In the genomic region with DNA sequence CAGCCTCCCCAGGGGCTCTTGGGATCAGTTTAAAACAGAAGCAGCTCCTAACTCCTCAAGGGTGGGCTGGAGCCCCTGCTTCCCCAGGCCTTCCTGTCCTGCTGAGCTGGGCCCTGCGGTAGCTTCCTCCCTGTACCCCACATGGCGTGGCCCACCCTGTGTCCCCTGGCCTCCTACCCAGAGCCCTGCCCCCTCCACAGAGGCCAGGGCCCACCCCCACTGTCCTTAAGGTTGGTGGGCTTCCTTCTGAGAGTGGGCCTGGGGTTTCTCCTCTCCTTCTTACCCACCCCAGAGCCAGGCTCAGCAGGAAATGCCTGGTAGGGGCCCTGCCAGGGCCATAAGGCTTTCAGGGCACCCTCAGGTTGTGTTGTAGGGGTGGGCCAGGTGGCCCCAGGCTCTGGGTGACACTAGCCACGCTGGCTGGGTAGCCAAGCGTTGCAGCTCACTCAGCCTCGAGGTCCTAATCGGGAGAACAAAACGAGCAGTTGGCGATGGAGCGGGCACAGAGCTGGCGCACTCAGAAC, we compare ENCODE assay signal across 1 cellular context.
TF ChIP-seq lines count a peak whose summit lies in the region.

No MANE protein-coding gene starts in this region.

TF ChIP-seq in H1, 55 proteins besides CTCF, POLR2A, EP300 and RAD21:
- no peak for TF ChIP-seq SP1 (IDR thresholded peaks at IDR 0.05; ENCODE audit: low read depth, low read length)
- TF ChIP-seq ATF2 (IDR thresholded peaks at IDR 0.05; ENCODE audit: low read length): no peak
- no peak for TF ChIP-seq ASH2L (IDR thresholded peaks at IDR 0.05; ENCODE audit: low read length)
- TF ChIP-seq JUND (IDR thresholded peaks at IDR 0.05; ENCODE audit: low read length): no peak
- no peak for TF ChIP-seq JUN (IDR thresholded peaks at IDR 0.05; ENCODE audit: low read depth, low read length)
- TF ChIP-seq TAF7 (optimal IDR thresholded peaks at IDR 0.05; ENCODE audit: borderline replicate concordance, low read depth, low read length): no peak
